Comparison of ENCODE assay signal across 17 cellular contexts in genomic region chr3:54283470-54283869, GRCh38.
DNase-seq lines count a peak whose midpoint lies in the region; ATAC-seq and TF ChIP-seq lines count a peak whose summit lies in the region.
"Had no signal": no experiment of that assay in that cellular context is flagged by ENCODE, and none has a peak within 500 bp of the region (broad histone marks: within the 10 kb centered on the region; RNA-seq: fewer than 3 reads in every experiment).

No MANE protein-coding gene starts in this region.

- no peak overlapping the region for H3K4me3 ChIP-seq in breast epithelium
- H3K4me3 ChIP-seq in fibroblast of pulmonary artery (replicated peaks; ENCODE audit: low read depth, low read length), result no peak overlapping the region
- H3K4me3 ChIP-seq: BLaER1 treated with 17β-estradiol and CSF1 and Interleukin-3, amounts not matched to agents 10 nM and 100 nM; HAP-1 had no signal

- H3K36me3 Mint-ChIP-seq in MCF 10A (ENCODE audit: insufficient read depth, unreplicated experiment), result no peaks in the 10 kb centered on the region
- H3K36me3 Mint-ChIP-seq: CD8-positive, alpha-beta T cell had no signal

- BruUV-seq in MCF 10A (replicated peaks; lab: Mats Ljungman, UMichigan), result no TSS peak

- DNase-seq in MCF 10A (ENCODE audit: unreplicated experiment) (peak; percentile 8), breast epithelium (ENCODE audit: low spot score in 2 of 2) (no peak), left ventricle myocardium superior (no peak), Right ventricle myocardium superior (no peak), NCI-H226 (peak; percentile 62), fibroblast of pulmonary artery (ENCODE audit: low read depth) (peak; percentile 36)
- DNase-seq: 8988T; Calu3; CD8-positive, alpha-beta T cell; DMS79 treated with DMSO at 0.1 percent for 48 hours; GF-D8 had no signal

- H3K9me3 Mint-ChIP-seq in MCF 10A (ENCODE audit: unreplicated experiment), result no peaks in the 10 kb centered on the region
- H3K9me3 Mint-ChIP-seq: CD8-positive, alpha-beta T cell had no signal

- POLR2A ChIA-PET in MCF 10A (lab: Yijun Ruan, JAX), result no interaction called here

- peaks cover 9% of the 10 kb centered on the region for H3K27me3 Mint-ChIP-seq in MCF 10A (ENCODE audit: insufficient read depth, unreplicated experiment)

- intact Hi-C loops in MCF 10A (cut with micrococcal nuclease), result no loop called here
- intact Hi-C loops in breast epithelium (cut with DNase I; ENCODE audit: low total_unique reads), result no loop called here
- intact Hi-C loops in left ventricle myocardium superior (cut with micrococcal nuclease), result no loop called here
- intact Hi-C loops in Right ventricle myocardium superior (cut with DNase I), result no loop called here

- CTCF ChIA-PET in MCF 10A (lab: Yijun Ruan, JAX), result no interaction called here

- ATAC-seq in left ventricle myocardium superior (peak; percentile 42), Right ventricle myocardium superior (ENCODE audit: poor library complexity) (no peak), GM19324 (IDR thresholded peaks at IDR 0.05; ENCODE audit: low FRiP score, unreplicated experiment) (no peak), GM18502 (IDR thresholded peaks at IDR 0.05; ENCODE audit: poor library complexity, unreplicated experiment) (no peak)
- ATAC-seq: CD8-positive, alpha-beta T cell; HepG2 had no signal

- H3K9me3 ChIP-seq in breast epithelium, result no peaks in the 10 kb centered on the region
- H3K9me3 ChIP-seq: HAP-1 had no signal

- no peak overlapping the region for H3K4me3 Mint-ChIP-seq in MCF 10A (ENCODE audit: unreplicated experiment)
- H3K4me3 Mint-ChIP-seq: B cell; CD8-positive, alpha-beta T cell had no signal

- no peaks in the 10 kb centered on the region for H3K27me3 ChIP-seq in breast epithelium
- H3K27me3 ChIP-seq: BLaER1 treated with 17β-estradiol and CSF1 and Interleukin-3, amounts not matched to agents 10 nM and 100 nM had no signal

- no peak overlapping the region for H3K27ac Mint-ChIP-seq in MCF 10A (ENCODE audit: low read depth, unreplicated experiment)
- H3K27ac Mint-ChIP-seq: B cell; CD8-positive, alpha-beta T cell had no signal

- no peaks in the 10 kb centered on the region for H3K36me3 ChIP-seq in breast epithelium
- H3K36me3 ChIP-seq: BLaER1 treated with 17β-estradiol and CSF1 and Interleukin-3, amounts not matched to agents 10 nM and 100 nM; HAP-1 had no signal

- no peaks in the 10 kb centered on the region for H3K4me1 ChIP-seq in breast epithelium
- H3K4me1 ChIP-seq: HAP-1 had no signal

- no peak overlapping the region for H3K27ac ChIP-seq in breast epithelium
- H3K27ac ChIP-seq: BLaER1 treated with 17β-estradiol and CSF1 and Interleukin-3, amounts not matched to agents 10 nM and 100 nM had no signal

- no peak for TF ChIP-seq POLR2A in breast epithelium (IDR thresholded peaks at IDR 0.05)

- no peak for TF ChIP-seq CTCF in MCF 10A (IDR thresholded peaks at IDR 0.05; ENCODE audit: unreplicated experiment)
- TF ChIP-seq CTCF in breast epithelium (IDR thresholded peaks at IDR 0.05), result no peak
- no peak for TF ChIP-seq CTCF in fibroblast of pulmonary artery (IDR thresholded peaks at IDR 0.05; ENCODE audit: low read length, missing control alignments)

- H3K4me1 Mint-ChIP-seq in MCF 10A (ENCODE audit: insufficient read depth, unreplicated experiment), result no peaks in the 10 kb centered on the region
- H3K4me1 Mint-ChIP-seq: B cell had no signal

Comparison
In these comparisons a context has a peak if more than half of its experiments do, and no peak if none do; other contexts are left out.
1. DNase-seq: peak in MCF 10A (single experiment), NCI-H226 (single experiment) and fibroblast of pulmonary artery (single experiment); none in breast epithelium (0 of 2), left ventricle myocardium superior (single experiment) and Right ventricle myocardium superior (single experiment).